In the genomic region with DNA sequence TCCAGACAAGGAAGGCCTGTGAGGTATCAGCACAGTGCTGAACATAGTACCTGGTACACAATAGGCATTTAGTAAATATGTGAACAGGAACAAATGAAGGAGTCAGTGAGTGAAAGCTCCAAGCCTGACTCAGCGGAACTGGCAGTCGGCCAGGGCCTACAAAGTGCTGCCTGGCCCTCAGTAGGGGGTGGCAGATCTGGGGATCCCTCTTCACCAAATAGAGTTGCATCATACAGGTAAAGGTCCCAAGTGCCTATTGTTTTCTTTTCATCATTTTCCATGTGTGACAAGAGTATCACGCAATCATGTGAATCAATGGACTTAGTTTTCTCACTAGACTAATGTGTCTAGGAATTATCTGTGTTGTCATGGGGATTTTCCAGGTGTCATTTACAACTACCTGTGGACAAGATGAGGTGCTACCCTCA, we compare ENCODE assay signal across 20 cellular contexts. TPM values are rescaled to one million over a fixed set of nuclear protein-coding genes. Genes with fewer than 3 reads are reported as not detected.
A peak's percentile ranks its signal among the peaks of the same experiment; 100 is the strongest.
DNase-seq lines count a peak whose midpoint lies in the region; ATAC-seq, FAIRE-seq and TF ChIP-seq lines count a peak whose summit lies in the region.
"Had no signal": no experiment of that assay in that cellular context is flagged by ENCODE, and none has a peak within 500 bp of the region (broad histone marks: within the 10 kb centered on the region; RNA-seq: fewer than 3 reads in every experiment).

No MANE protein-coding gene starts in this region.

- in situ Hi-C loops in KBM-7 (cut with MboI; ENCODE audit: low pct_unique_long_range_greater_than_20kb, low sequenced_read_pairs), result no loop called here

- no peak overlapping the region for H3K27ac ChIP-seq in colonic mucosa
- H3K27ac ChIP-seq: right atrium auricular region had no signal

- intact Hi-C loops in colonic mucosa (cut with DNase I) (no loop called here), mucosa of descending colon (cut with DNase I, micrococcal nuclease) (no loop called here)

- no peaks in the 10 kb centered on the region for H3K9me3 Mint-ChIP-seq in glutamatergic neuron (ENCODE audit: unreplicated experiment)

- DNase-seq in DMS53 (lab: John Stamatoyannopoulos, UW) (peak; percentile 54), MG63 (peak; percentile 46), colonic mucosa (peak; percentile 52), mucosa of descending colon (peak in 2 of 3 donors; percentile 61), putamen (ENCODE audit: low spot score) (no peak), frontal cortex (ENCODE audit: low spot score in 2 of 2) (no peak), glutamatergic neuron (no peak), KBM-7 (no peak)
- DNase-seq: activated CD4-positive, alpha-beta T cell treated with anti-CD3 and anti-CD28 coated beads, Interleukin-2, amount 10 ng/mL, durations not matched to agents 24 days and 14 days; activated naive CD8-positive, alpha-beta T cell treated with anti-CD3 and anti-CD28 coated beads, Interleukin-2, amount 10 ng/mL, durations not matched to agents 7 days and 5 days; central memory CD4-positive, alpha-beta T cell; DMS79; effector memory CD4-positive, alpha-beta T cell; NCI-H2029 treated with DMSO at 0.1 percent for 48 hours; nephron progenitor cell had no signal

- H3K27me3 ChIP-seq in MG63 (peaks cover 17% of the 10 kb centered on the region), colonic mucosa (no peaks in the 10 kb centered on the region)
- H3K27me3 ChIP-seq: right atrium auricular region had no signal

- FAIRE-seq in frontal cortex (lab: Jason Lieb, UNC), result no peak

- no peak overlapping the region for H3K27ac Mint-ChIP-seq in glutamatergic neuron (ENCODE audit: unreplicated experiment)
- H3K27ac Mint-ChIP-seq: activated CD4-positive, alpha-beta T cell treated with anti-CD3 and anti-CD28 coated beads, Interleukin-2, amount 10 ng/mL, durations not matched to agents 24 days and 14 days; activated naive CD8-positive, alpha-beta T cell treated with anti-CD3 and anti-CD28 coated beads, Interleukin-2, amount 10 ng/mL, durations not matched to agents 7 days and 5 days; B cell; nephron progenitor cell had no signal

- H3K4me3 ChIP-seq in MG63 (no peak overlapping the region), colonic mucosa (no peak overlapping the region), mucosa of descending colon (no peak overlapping the region)
- H3K4me3 ChIP-seq: right atrium auricular region had no signal

- H3K36me3 ChIP-seq in MG63, result no peaks in the 10 kb centered on the region
- no peaks in the 10 kb centered on the region for H3K36me3 ChIP-seq in colonic mucosa
- no peaks in the 10 kb centered on the region for H3K36me3 ChIP-seq in mucosa of descending colon (ENCODE audit: low read depth)
- H3K36me3 ChIP-seq: right atrium auricular region had no signal

- H3K36me3 Mint-ChIP-seq in glutamatergic neuron (ENCODE audit: unreplicated experiment), result no peaks in the 10 kb centered on the region
- H3K36me3 Mint-ChIP-seq: activated naive CD8-positive, alpha-beta T cell treated with anti-CD3 and anti-CD28 coated beads, Interleukin-2, amount 10 ng/mL, durations not matched to agents 7 days and 5 days had no signal

- TF ChIP-seq CTCF in colonic mucosa (IDR thresholded peaks at IDR 0.05) (no peak), mucosa of descending colon (IDR thresholded peaks at IDR 0.05) (no peak), glutamatergic neuron (IDR thresholded peaks at IDR 0.05; ENCODE audit: partially characterized antibody, unreplicated experiment) (no peak)

- ATAC-seq in mucosa of descending colon, result peak; percentile 84
- ATAC-seq: Right ventricle myocardium inferior had no signal

- H3K27me3 Mint-ChIP-seq in glutamatergic neuron (ENCODE audit: unreplicated experiment), result peaks cover 2% of the 10 kb centered on the region

- H3K9ac ChIP-seq in colonic mucosa (ENCODE audit: low read depth in 2 of 2, low read length in 2 of 2), result no peak overlapping the region

- H3K9me3 ChIP-seq in MG63 (0 out of 2 replicates have a peak, but pooled peaks cover 4% of the 10 kb centered on the region), colonic mucosa (no peaks in the 10 kb centered on the region), mucosa of descending colon (no peaks in the 10 kb centered on the region)
- H3K9me3 ChIP-seq: right atrium auricular region had no signal

- H3K4me1 ChIP-seq in colonic mucosa (no peaks in the 10 kb centered on the region), mucosa of descending colon (ENCODE audit: low read depth) (no peaks in the 10 kb centered on the region)
- H3K4me1 ChIP-seq: right atrium auricular region had no signal

- H3K4me1 Mint-ChIP-seq in glutamatergic neuron (ENCODE audit: low read depth, unreplicated experiment), result no peaks in the 10 kb centered on the region
- H3K4me1 Mint-ChIP-seq: activated naive CD8-positive, alpha-beta T cell treated with anti-CD3 and anti-CD28 coated beads, Interleukin-2, amount 10 ng/mL, durations not matched to agents 7 days and 5 days; B cell; nephron progenitor cell had no signal

- no peak overlapping the region for H3K4me3 Mint-ChIP-seq in glutamatergic neuron (ENCODE audit: unreplicated experiment)
- H3K4me3 Mint-ChIP-seq: activated CD4-positive, alpha-beta T cell treated with anti-CD3 and anti-CD28 coated beads, Interleukin-2, amount 10 ng/mL, durations not matched to agents 24 days and 14 days; activated naive CD8-positive, alpha-beta T cell treated with anti-CD3 and anti-CD28 coated beads, Interleukin-2, amount 10 ng/mL, durations not matched to agents 7 days and 5 days; B cell; nephron progenitor cell had no signal

RNA-seq across cellular contexts. Expression of gene CYP2B6, which starts 9.2 kb away (rescaled TPM):
- total RNA-seq in MG63 (2014; rRNA removed; shearing (Covaris generic); ENCODE audit: low replicate concordance), result not detected in 2 replicates
- total RNA-seq in colonic mucosa (1 to 10 TPM; 2.6 to 4.6 TPM), mucosa of descending colon (10 to 100 TPM in 1 of 3 donors, 1 to 10 TPM in 2; 3.7 to 11.4 (median 6.0) TPM), frontal cortex (not detected), glutamatergic neuron (ENCODE audit: unreplicated experiment) (not detected)
- total RNA-seq: activated CD4-positive, alpha-beta T cell treated with anti-CD3 and anti-CD28 coated beads, Interleukin-2, amount 10 ng/mL, durations not matched to agents 24 days and 14 days; activated naive CD8-positive, alpha-beta T cell treated with anti-CD3 and anti-CD28 coated beads, Interleukin-2, amount 10 ng/mL, durations not matched to agents 7 days and 5 days; B cell; right atrium auricular region; Right ventricle myocardium inferior; subcutaneous adipose tissue; T-helper 2 cell treated with Interferon-gamma antibody and Interleukin-4, amounts not matched to agents 100 ng/mL and 5 ng/mL, for 36 hours had no signal

Comparison
In these comparisons a context has a peak if more than half of its experiments do, and no peak if none do; other contexts are left out.
1. DNase-seq: peak in DMS53 (single experiment), MG63 (single experiment), colonic mucosa (single experiment) and mucosa of descending colon (2 of 3); none in putamen (single experiment), frontal cortex (0 of 2), glutamatergic neuron (single experiment) and KBM-7 (single experiment).